ENCODE assay signal across 8 cellular contexts in the genomic region with DNA sequence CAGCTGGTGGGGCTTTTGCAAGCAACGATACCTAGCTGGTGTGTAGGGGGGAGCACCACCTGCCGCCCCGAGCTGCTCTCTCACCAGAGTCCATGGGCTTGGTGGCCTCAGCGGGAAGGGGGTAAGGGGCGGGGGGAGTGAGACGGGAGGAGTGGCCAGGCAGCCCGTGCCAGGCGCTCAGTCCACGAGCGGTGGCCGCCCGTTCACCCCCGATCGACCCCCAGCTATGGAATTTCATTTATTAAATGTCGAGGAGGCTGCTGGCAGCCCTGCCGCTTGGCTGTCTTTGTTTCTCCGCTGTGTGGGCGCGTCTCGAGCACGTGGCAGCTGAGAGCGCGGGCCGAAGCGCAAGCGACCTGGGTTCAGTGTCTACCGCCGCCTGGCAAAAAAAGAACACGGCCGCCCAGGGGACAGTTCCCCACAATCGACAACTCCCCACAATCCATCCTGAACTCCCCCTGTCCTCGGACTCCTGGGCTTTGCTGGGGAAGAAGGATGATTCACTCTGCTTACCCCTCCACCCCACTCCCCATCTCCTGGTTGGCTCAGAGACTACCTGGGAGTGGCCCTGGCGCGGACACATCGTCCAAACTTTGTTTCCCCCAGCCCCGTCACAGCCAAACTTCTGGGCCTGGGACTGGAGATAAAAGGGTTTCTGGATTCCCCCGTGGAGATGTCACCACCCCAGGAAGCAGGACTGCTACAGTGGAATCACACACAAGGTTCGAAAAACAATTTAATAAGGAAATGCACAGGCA. TPM values are rescaled to one million over a fixed set of nuclear protein-coding genes. Genes with fewer than 3 reads are reported as not detected.
DNase-seq lines count a peak whose midpoint lies in the region; ATAC-seq and TF ChIP-seq lines count a peak whose summit lies in the region.

No MANE protein-coding gene starts in this region.

- no peaks in the 10 kb centered on the region for H3K27me3 Mint-ChIP-seq in activated CD4-positive, alpha-beta T cell treated with anti-CD3 and anti-CD28 coated beads for 36 hours

- TF ChIP-seq CTCF in heart left ventricle (IDR thresholded peaks at IDR 0.05) = no peak
- TF ChIP-seq CTCF in prostate gland (IDR thresholded peaks at IDR 0.05) = no peak

- H3K4me3 ChIP-seq in heart left ventricle (peak overlapping the region in 10 of 12 donors; percentile 7 to 88 (median 65)), prostate gland (peak overlapping the region in 1 of 2 donors; percentile 10)

- POLR2A ChIA-PET in activated CD4-positive, alpha-beta T cell treated with anti-CD3 and anti-CD28 coated beads for 36 hours (lab: Charles Lee) = interaction anchor here (0.6 to 1.0 kb wide), 4 partner anchors 15 to 1256 kb away, joined by 3 read pairs; a partner anchor contains a TSS

- peak overlapping the region; percentile 79 for H3K27ac Mint-ChIP-seq in activated CD4-positive, alpha-beta T cell treated with anti-CD3 and anti-CD28 coated beads for 36 hours

- H3K36me3 Mint-ChIP-seq in activated CD4-positive, alpha-beta T cell treated with anti-CD3 and anti-CD28 coated beads for 36 hours (ENCODE audit: low read depth) = peaks cover 5% of the 10 kb centered on the region

- H3K27ac ChIP-seq in heart left ventricle = peak overlapping the region; percentile 48 to 95 (median 88)
- peak overlapping the region; percentile 48 to 77 for H3K27ac ChIP-seq in prostate gland

- CTCF ChIA-PET in activated CD4-positive, alpha-beta T cell treated with anti-CD3 and anti-CD28 coated beads for 36 hours (lab: Charles Lee) = interaction anchor here (0.6 to 5.0 kb wide), 14 partner anchors 10 to 665 kb away, joined by 3 to 79 read pairs (median 5); a partner anchor contains a TSS

- peaks cover 5 to 88% (median 68%) of the 10 kb centered on the region in 12 donors for H3K4me1 ChIP-seq in heart left ventricle
- peaks cover 24% of the 10 kb centered on the region for H3K4me1 ChIP-seq in prostate gland (replicated peaks)

- 6 to 12% (median 9%) methylated on average over 25 to 38 of the region's 38 CpGs for WGBS in heart left ventricle, 4 donors
- WGBS in prostate gland = 2% methylated on average over 37 of the region's 38 CpGs

- H3K4me3 Mint-ChIP-seq in activated CD4-positive, alpha-beta T cell treated with anti-CD3 and anti-CD28 coated beads for 36 hours = peak overlapping the region; percentile 83

- H3K9me3 ChIP-seq in heart left ventricle (no peaks in the 10 kb centered on the region), prostate gland (no peaks in the 10 kb centered on the region)

- peaks cover 54% of the 10 kb centered on the region for H3K4me1 Mint-ChIP-seq in activated CD4-positive, alpha-beta T cell treated with anti-CD3 and anti-CD28 coated beads for 36 hours

- DNase-seq in activated CD4-positive, alpha-beta T cell treated with anti-CD3 and anti-CD28 coated beads for 36 hours = peak; percentile 80
- DNase-seq in activated CD4-positive, alpha-beta T cell treated with anti-CD3 and anti-CD28 coated beads, Interleukin-2, amount 50 U/mL, for 1 hour = no peak
- DNase-seq in NCI-H524 (lab: John Stamatoyannopoulos, UW) (peak; percentile 92 to 95), heart left ventricle (peak in 4 of 5 donors; percentile 53 to 74 (median 64)), prostate gland (ENCODE audit: low spot score) (no peak), SIG-M5 (lab: John Stamatoyannopoulos, UW) (no peak), NOMO-1 (lab: John Stamatoyannopoulos, UW; ENCODE audit: unreplicated experiment in 2 of 2) (no peak)
- peak; percentile 61 for DNase-seq in activated naive CD4-positive, alpha-beta T cell treated with anti-CD3 and anti-CD28 coated beads, Interleukin-2, amount 50 U/mL, for 16 hours

- H3K27me3 ChIP-seq in heart left ventricle (no peaks in the 10 kb centered on the region), prostate gland (replicated peaks; ENCODE audit: insufficient read depth) (no peaks in the 10 kb centered on the region)

- peak; percentile 10 for ATAC-seq in activated CD4-positive, alpha-beta T cell treated with anti-CD3 and anti-CD28 coated beads for 36 hours
- ATAC-seq in heart left ventricle = peak; percentile 0 to 14 (median 3)

- no peak for TF ChIP-seq POLR2A in heart left ventricle (IDR thresholded peaks at IDR 0.05)
- TF ChIP-seq POLR2A in prostate gland (IDR thresholded peaks at IDR 0.05) = no peak

- no peaks in the 10 kb centered on the region for H3K36me3 ChIP-seq in heart left ventricle
- no peaks in the 10 kb centered on the region for H3K36me3 ChIP-seq in prostate gland

- intact Hi-C loops in activated CD4-positive, alpha-beta T cell treated with anti-CD3 and anti-CD28 coated beads for 36 hours (cut with DNase I, micrococcal nuclease) = loop anchor here (1.0 to 2.0 kb wide), 4 partner anchors 11 to 297 kb away; a partner anchor contains a TSS
- intact Hi-C loops in heart left ventricle (cut with DNase I) (no loop called here), prostate gland (cut with DNase I) (loop anchor here (2.0 kb wide), 1 partner anchor 340 kb away; a partner anchor contains a TSS)

- H3K9me3 Mint-ChIP-seq in activated CD4-positive, alpha-beta T cell treated with anti-CD3 and anti-CD28 coated beads for 36 hours (ENCODE audit: low read depth) = no peaks in the 10 kb centered on the region

RNA-seq across cellular contexts. Expression of a gene that starts 1.7 kb away (rescaled TPM):
- 10 to 100 TPM; 60.5 to 74.1 TPM for total RNA-seq in activated CD4-positive, alpha-beta T cell treated with anti-CD3 and anti-CD28 coated beads for 36 hours
- total RNA-seq in heart left ventricle (10 to 100 TPM; 23.1 to 52.9 (median 31.4) TPM), prostate gland (10 to 100 TPM; 29.1 to 86.9 TPM)
- polyA plus RNA-seq in heart left ventricle = 10 to 100 TPM; 23.0 to 37.8 TPM

RNA-seq across cellular contexts. Expression of a gene that starts 1.8 kb away (rescaled TPM):
- 10 to 100 TPM; 17.3 to 20.2 TPM for total RNA-seq in activated CD4-positive, alpha-beta T cell treated with anti-CD3 and anti-CD28 coated beads for 36 hours
- total RNA-seq in heart left ventricle (1 to 10 TPM; 4.4 to 9.9 (median 6.1) TPM), prostate gland (10 to 100 TPM in 1 of 2 donors, 1 to 10 TPM in 1; 2.7 to 30.0 TPM)
- 10 to 100 TPM in 1 of 2 donors, 1 to 10 TPM in 1; 4.1 to 12.7 TPM for polyA plus RNA-seq in heart left ventricle

RNA-seq across cellular contexts. Expression of a gene that starts 22.7 kb away (rescaled TPM):
- 10 to 100 TPM; 37.7 to 41.5 TPM for total RNA-seq in activated CD4-positive, alpha-beta T cell treated with anti-CD3 and anti-CD28 coated beads for 36 hours
- total RNA-seq in heart left ventricle = 10 to 100 TPM; 23.8 to 65.5 (median 38.3) TPM
- polyA plus RNA-seq in heart left ventricle = 10 to 100 TPM; 65.1 to 93.0 TPM
- 10 to 100 TPM; 52.5 to 82.0 TPM for total RNA-seq in prostate gland

RNA-seq across cellular contexts. Expression of a gene that starts 24.3 kb away (rescaled TPM):
- 1 to 10 TPM; 7.2 to 8.6 TPM for total RNA-seq in activated CD4-positive, alpha-beta T cell treated with anti-CD3 and anti-CD28 coated beads for 36 hours
- total RNA-seq in heart left ventricle (10 to 100 TPM in 2 of 9 donors, 1 to 10 TPM in 7; 5.3 to 13.1 (median 9.0) TPM), prostate gland (10 to 100 TPM in 1 of 2 donors, 1 to 10 TPM in 1; 9.1 to 14.8 TPM)
- polyA plus RNA-seq in heart left ventricle = 1 to 10 TPM; 4.0 to 8.2 TPM

RNA-seq across cellular contexts. Expression of a gene that starts 31.6 kb away (rescaled TPM):
- 10 to 100 TPM; 13.9 to 14.2 TPM for total RNA-seq in activated CD4-positive, alpha-beta T cell treated with anti-CD3 and anti-CD28 coated beads for 36 hours
- 100 to 1,000 TPM in 3 of 9 donors, 10 to 100 TPM in 6; 72.1 to 115 (median 95.5) TPM for total RNA-seq in heart left ventricle
- polyA plus RNA-seq in heart left ventricle = 10 to 100 TPM; 50.7 to 96.2 TPM
- 10 to 100 TPM; 23.4 to 33.5 TPM for total RNA-seq in prostate gland

Comparison
In these comparisons a context has a peak if more than half of its experiments do, and no peak if none do; other contexts are left out.
1. DNase-seq: peak in activated CD4-positive, alpha-beta T cell treated with anti-CD3 and anti-CD28 coated beads for 36 hours (single experiment), NCI-H524 (2 of 2), activated naive CD4-positive, alpha-beta T cell treated with anti-CD3 and anti-CD28 coated beads, Interleukin-2, amount 50 U/mL, for 16 hours (single experiment) and heart left ventricle (4 of 5); none in activated CD4-positive, alpha-beta T cell treated with anti-CD3 and anti-CD28 coated beads, Interleukin-2, amount 50 U/mL, for 1 hour (single experiment), prostate gland (single experiment), SIG-M5 (single experiment) and NOMO-1 (0 of 2).
2. intact Hi-C loops: an anchor here in activated CD4-positive, alpha-beta T cell treated with anti-CD3 and anti-CD28 coated beads for 36 hours (1.0 to 2.0 kb wide) and prostate gland (2.0 kb wide); none called in heart left ventricle.